8 cellular contexts compared by ENCODE assay signal in genomic region chr9:21576331-21577189, GRCh38.
DNase-seq lines count a peak whose midpoint lies in the region; ATAC-seq, FAIRE-seq and TF ChIP-seq lines count a peak whose summit lies in the region.

No MANE protein-coding gene starts in this region.

- no peak overlapping the region for H3K56ac ChIP-seq in H9 (ENCODE audit: insufficient read length, low read depth, low read length)

- no peak overlapping the region for H3K23ac ChIP-seq in H9 (ENCODE audit: insufficient read length, low read depth, low read length)

- H4K91ac ChIP-seq in H9 (ENCODE audit: insufficient read length, low read depth, low read length): no peak overlapping the region

- no peak overlapping the region for H3K27ac ChIP-seq in H9 (ENCODE audit: insufficient read length, low read depth, low read length)

- H2AK5ac ChIP-seq in H9 (ENCODE audit: insufficient read length, low read length): no peak overlapping the region

- no peaks in the 10 kb centered on the region for H3K79me2 ChIP-seq in H9 (ENCODE audit: insufficient read depth, low read length)

- H3K79me1 ChIP-seq in H9 (ENCODE audit: insufficient read depth, low read depth, low read length, poor library complexity, severe bottlenecking): no peaks in the 10 kb centered on the region

- no peak overlapping the region for H2BK20ac ChIP-seq in H9 (ENCODE audit: low read depth, low read length, poor library complexity, severe bottlenecking)

- H3K4ac ChIP-seq in H9 (ENCODE audit: low read depth, low read length): no peak overlapping the region

- H3K4me1 ChIP-seq in H9 (ENCODE audit: insufficient read depth, low read length): no peaks in the 10 kb centered on the region

- H3K4me2 ChIP-seq in H9 (ENCODE audit: insufficient read depth, insufficient read length, low read length): no peak overlapping the region

- no peaks in the 10 kb centered on the region for H3K9me3 ChIP-seq in H9 (ENCODE audit: control insufficient read depth, low read depth, low read length)

- H3K27me3 Mint-ChIP-seq in activated naive CD4-positive, alpha-beta T cell treated with anti-CD3 and anti-CD28 coated beads, Interleukin-2, amount 10 ng/mL, durations not matched to agents 7 days and 5 days: peaks cover 19% of the 10 kb centered on the region
- no peaks in the 10 kb centered on the region; the same call in 1 of the 2 replicates for H3K27me3 Mint-ChIP-seq in H9 (ENCODE audit: low read depth)

- CTCF ChIA-PET in activated naive CD4-positive, alpha-beta T cell treated with anti-CD3 and anti-CD28 coated beads, Interleukin-2, amount 10 ng/mL, durations not matched to agents 7 days and 5 days (lab: Charles Lee): interaction anchor here (0.7 to 0.9 kb wide), 4 partner anchors 12 to 214 kb away, joined by 3 to 4 read pairs (median 3); no protein-coding TSS in a partner anchor

- H2BK12ac ChIP-seq in H9 (ENCODE audit: insufficient read length, low read depth, low read length): no peak overlapping the region

- no peak overlapping the region for H2AFZ ChIP-seq in H9 (ENCODE audit: low read length)

- H3K27me3 ChIP-seq in H9 (ENCODE audit: insufficient read depth, low read length): no peaks in the 10 kb centered on the region

- peaks cover 38% of the 10 kb centered on the region for H3K4me1 Mint-ChIP-seq in activated naive CD4-positive, alpha-beta T cell treated with anti-CD3 and anti-CD28 coated beads, Interleukin-2, amount 10 ng/mL, durations not matched to agents 7 days and 5 days
- H3K4me1 Mint-ChIP-seq in H9: peaks cover 4 to 7% of the 10 kb centered on the region in 2 experiments; a peak in 3 of 4 replicates

- FAIRE-seq in urothelium cell line (lab: Jason Lieb, UNC): no peak

- H4K20me1 ChIP-seq in H9 (ENCODE audit: control insufficient read depth, insufficient read depth, insufficient read length): no peaks in the 10 kb centered on the region

- peak overlapping the region; percentile 2 for H3K4me3 Mint-ChIP-seq in activated naive CD4-positive, alpha-beta T cell treated with anti-CD3 and anti-CD28 coated beads, Interleukin-2, amount 10 ng/mL, durations not matched to agents 7 days and 5 days
- no peak overlapping the region for H3K4me3 Mint-ChIP-seq in H9

- no peak overlapping the region for H3K9ac ChIP-seq in H9 (ENCODE audit: extremely low read depth, insufficient read length, low read length)

- DNase-seq in GM04504 (ENCODE audit: low read depth) (peak; percentile 79), inferior parietal cortex (ENCODE audit: extremely low spot score) (peak; percentile 30), urothelium cell line (ENCODE audit: low spot score) (peak; percentile 36), H9 (no peak), NCI-H146 (lab: John Stamatoyannopoulos, UW) (no peak), DMS79 (lab: John Stamatoyannopoulos, UW) (no peak)
- DNase-seq in activated naive CD4-positive, alpha-beta T cell treated with anti-CD3 and anti-CD28 coated beads, Interleukin-2, amount 10 ng/mL, durations not matched to agents 7 days and 5 days: peak; percentile 49

- H4K8ac ChIP-seq in H9 (replicated peaks; ENCODE audit: insufficient read length, low read depth, low read length): no peak overlapping the region

- TF ChIP-seq CTCF in H9 (conservative IDR thresholded peaks at IDR 0.05): no peak

- H3K9me3 Mint-ChIP-seq in activated naive CD4-positive, alpha-beta T cell treated with anti-CD3 and anti-CD28 coated beads, Interleukin-2, amount 10 ng/mL, durations not matched to agents 7 days and 5 days: no peaks in the 10 kb centered on the region
- H3K9me3 Mint-ChIP-seq in H9: no peaks in the 10 kb centered on the region

- no peak overlapping the region for H2BK120ac ChIP-seq in H9 (ENCODE audit: low read depth, low read length, poor library complexity, severe bottlenecking)

- ATAC-seq in HG03108 (IDR thresholded peaks at IDR 0.05; ENCODE audit: unreplicated experiment): peak; percentile 51

- H3K27ac Mint-ChIP-seq in activated naive CD4-positive, alpha-beta T cell treated with anti-CD3 and anti-CD28 coated beads, Interleukin-2, amount 10 ng/mL, durations not matched to agents 7 days and 5 days: peak overlapping the region; percentile 72
- H3K27ac Mint-ChIP-seq in H9: no peak overlapping the region

- no peak overlapping the region for H2BK15ac ChIP-seq in H9 (ENCODE audit: low read depth, low read length)

- no peak overlapping the region for H3K18ac ChIP-seq in H9 (ENCODE audit: insufficient read length, low read depth, low read length)

- no peak overlapping the region for H4K5ac ChIP-seq in H9 (ENCODE audit: insufficient read length, low read depth, low read length)

- H3K14ac ChIP-seq in H9 (ENCODE audit: insufficient read depth, low read length): no peak overlapping the region

- WGBS in H9 (ENCODE audit: extremely low coverage, insufficient read length, low lambda C conversion rate): no CpG with 5 or more reads among the region's 7 CpGs

- no peak overlapping the region for H2BK5ac ChIP-seq in H9 (ENCODE audit: insufficient read length, low read length)

- H3K23me2 ChIP-seq in H9 (ENCODE audit: insufficient read length, low read depth, low read length, poor library complexity, severe bottlenecking): no peaks in the 10 kb centered on the region

- no peak overlapping the region for H3T11ph ChIP-seq in H9 (ENCODE audit: low read length)

- no peaks in the 10 kb centered on the region for H3K36me3 Mint-ChIP-seq in activated naive CD4-positive, alpha-beta T cell treated with anti-CD3 and anti-CD28 coated beads, Interleukin-2, amount 10 ng/mL, durations not matched to agents 7 days and 5 days
- H3K36me3 Mint-ChIP-seq in H9 (ENCODE audit: insufficient read depth in 1 of 3, low read depth in 3 of 3): no peaks in the 10 kb centered on the region

Comparison
In these comparisons a context has a peak if more than half of its experiments do, and no peak if none do; other contexts are left out.
1. DNase-seq: peak in GM04504 (single experiment), activated naive CD4-positive, alpha-beta T cell treated with anti-CD3 and anti-CD28 coated beads, Interleukin-2, amount 10 ng/mL, durations not matched to agents 7 days and 5 days (single experiment), inferior parietal cortex (single experiment) and urothelium cell line (single experiment); none in H9 (single experiment), NCI-H146 (single experiment) and DMS79 (single experiment).